Comparison of ENCODE assay signal across 9 cellular contexts in the genomic region with DNA sequence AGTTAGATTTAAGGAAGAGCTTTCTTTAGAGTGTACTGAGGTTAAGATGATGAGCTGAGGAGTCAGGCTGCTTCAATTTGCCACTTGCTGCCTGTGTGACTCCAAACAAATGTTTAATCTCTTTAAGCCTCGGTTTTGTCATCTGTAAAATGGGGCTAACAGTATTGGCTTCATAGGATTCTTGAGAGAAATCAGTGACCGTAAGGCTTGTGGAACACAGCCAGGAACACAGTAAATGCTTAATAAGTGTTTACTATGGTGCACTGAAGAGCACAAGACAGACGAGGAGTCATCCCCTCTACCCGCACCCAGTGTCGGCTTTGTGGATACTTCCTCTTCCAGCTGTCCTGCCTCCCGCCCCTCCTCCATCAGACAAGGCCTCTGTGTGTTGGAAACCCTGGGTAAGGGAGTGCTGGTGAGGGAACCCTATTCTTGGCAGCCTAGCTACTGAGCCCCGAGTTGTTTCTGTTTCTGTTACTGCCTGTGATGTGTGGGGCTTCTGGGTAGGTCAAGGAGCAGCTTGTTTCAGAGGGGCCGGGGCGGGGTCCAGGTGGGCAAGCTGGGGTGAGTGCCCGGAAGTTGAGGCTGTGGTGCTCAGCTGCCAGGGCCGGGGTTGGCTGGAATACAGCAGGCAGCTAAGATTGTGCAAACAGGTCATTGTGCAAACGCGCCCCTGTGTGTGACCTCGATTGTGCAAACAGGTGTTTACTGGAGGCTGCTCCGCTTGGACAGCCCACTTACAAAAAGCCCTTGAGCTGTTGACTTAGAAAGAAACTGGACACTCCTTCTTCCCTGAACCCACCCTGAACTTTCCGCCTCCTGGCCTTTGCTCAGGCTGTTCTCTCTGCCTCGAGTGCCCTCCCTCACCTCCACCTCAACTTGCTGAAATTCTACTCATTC. TPM values are rescaled to one million over a fixed set of nuclear protein-coding genes. Genes with fewer than 3 reads are reported as not detected.
DNase-seq lines count a peak whose midpoint lies in the region; ATAC-seq, FAIRE-seq and TF ChIP-seq lines count a peak whose summit lies in the region.
"Had no signal": no experiment of that assay in that cellular context is flagged by ENCODE, and none has a peak within 500 bp of the region (broad histone marks: within the 10 kb centered on the region; RNA-seq: fewer than 3 reads in every experiment).

No MANE protein-coding gene starts in this region.

- H3K27me3 ChIP-seq in right atrium auricular region: no peaks in the 10 kb centered on the region

- DNase-seq in LNCaP clone FGC (ENCODE audit: low read depth) (peak; percentile 30), SKM-1 (lab: John Stamatoyannopoulos, UW; ENCODE audit: unreplicated experiment) (peak; percentile 95), right atrium auricular region (ENCODE audit: low spot score) (peak; percentile 74), GM12892 (ENCODE audit: insufficient read length) (no peak)

- H3K36me3 ChIP-seq in right atrium auricular region: no peaks in the 10 kb centered on the region

- FAIRE-seq in GM12892 (lab: Jason Lieb, UNC): no peak
- FAIRE-seq: islet of Langerhans had no signal

- no peak overlapping the region for H3K4me3 ChIP-seq in LNCaP clone FGC (ENCODE audit: low read depth, low read length)
- H3K4me3 ChIP-seq in right atrium auricular region: no peak overlapping the region
- no peak overlapping the region for H3K4me3 ChIP-seq in skin epidermis

- H3K27ac ChIP-seq in right atrium auricular region (peak overlapping the region in 1 of 2 donors; percentile 25), skin epidermis (peak overlapping the region in 11 of 21 experiments; percentile 1 to 67 (median 53))

- TF ChIP-seq POLR2A in GM12892 (IDR thresholded peaks at IDR 0.05; ENCODE audit: low read depth, low read length): no peak

- ATAC-seq in HG03521 (IDR thresholded peaks at IDR 0.05; ENCODE audit: unreplicated experiment) (no peak), HG03280 (IDR thresholded peaks at IDR 0.05; ENCODE audit: unreplicated experiment) (no peak), GM18520 (IDR thresholded peaks at IDR 0.05; ENCODE audit: unreplicated experiment) (no peak)

- H3K4me1 ChIP-seq in right atrium auricular region: peaks cover 0 to 5% of the 10 kb centered on the region in 2 donors

- no peaks in the 10 kb centered on the region for H3K9me3 ChIP-seq in right atrium auricular region

- no peak for TF ChIP-seq CTCF in LNCaP clone FGC (IDR thresholded peaks at IDR 0.05; ENCODE audit: control insufficient read depth, extremely low read depth, insufficient read depth)
- no peak for TF ChIP-seq CTCF in right atrium auricular region (IDR thresholded peaks at IDR 0.05)

RNA-seq across cellular contexts. Expression of a gene that starts 4.0 kb away (rescaled TPM):
- 1 to 10 TPM; 3.4 to 9.3 TPM for total RNA-seq in right atrium auricular region
- 0.51 TPM for polyA plus RNA-seq in GM12892 (2012; ENCODE audit: missing spikeins)

RNA-seq across cellular contexts. Expression of a gene that starts 22.5 kb away (rescaled TPM):
- total RNA-seq in right atrium auricular region: 10 to 100 TPM; 81.4 to 93.4 TPM
- 107 TPM for polyA plus RNA-seq in GM12892 (2012; ENCODE audit: missing spikeins)

RNA-seq across cellular contexts. Expression of a gene that starts 36.4 kb away (rescaled TPM):
- 1 to 10 TPM; 4.9 to 7.9 TPM for total RNA-seq in right atrium auricular region
- 4.3 TPM for polyA plus RNA-seq in GM12892 (2012; ENCODE audit: missing spikeins)
